Comparison of ENCODE assay signal across 1 cellular context in genomic region chr3:183611326-183611725, GRCh38.
TF ChIP-seq lines count a peak whose summit lies in the region.

No MANE protein-coding gene starts in this region.

TF ChIP-seq in HEK293, 187 proteins besides CTCF, POLR2A, EP300 and RAD21 (continued from another document):
- TF ChIP-seq ZBTB11 (tag by site-specific recombination; conservative IDR thresholded peaks at IDR 0.05; ENCODE audit: low read depth) (peak; percentile 49; the same call in 1 of the 2 replicates), ZNF202 (tag by site-specific recombination; IDR thresholded peaks at IDR 0.05; ENCODE audit: borderline replicate concordance) (0 out of 2 replicates have a peak, but pooled peaks have one; percentile 47)
